Comparison of ENCODE assay signal across 21 cellular contexts in the genomic region with DNA sequence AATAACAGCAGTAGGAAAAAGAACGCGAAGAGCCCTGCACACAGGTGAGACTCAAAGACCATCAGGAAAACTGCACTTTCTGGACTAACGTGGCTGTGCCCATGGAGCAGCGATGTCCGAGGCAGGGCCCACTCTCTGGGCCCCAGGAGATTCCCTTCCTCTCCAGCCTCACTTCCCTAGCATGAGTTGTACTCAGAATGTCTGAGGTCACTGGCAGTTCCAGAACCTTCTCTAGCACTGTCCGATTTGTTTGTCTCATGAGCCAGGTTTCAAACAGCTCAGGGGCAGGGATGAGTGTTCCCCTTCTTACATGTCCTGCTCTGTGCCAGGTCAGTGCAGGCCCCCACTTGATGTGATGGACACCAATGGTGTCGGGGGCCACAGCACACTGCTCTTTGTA.
DNase-seq lines count a peak whose midpoint lies in the region; ATAC-seq and TF ChIP-seq lines count a peak whose summit lies in the region.
"Had no signal": no experiment of that assay in that cellular context is flagged by ENCODE, and none has a peak within 500 bp of the region (broad histone marks: within the 10 kb centered on the region; RNA-seq: fewer than 3 reads in every experiment).

No MANE protein-coding gene starts in this region.

- intact Hi-C loops in Right ventricle myocardium inferior (cut with DNase I) = no loop called here
- intact Hi-C loops in stomach (cut with DNase I; ENCODE audit: low total_unique reads) = no loop called here

- no peaks in the 10 kb centered on the region for H3K9me3 Mint-ChIP-seq in activated T-cell treated with anti-CD3 and anti-CD28 coated beads, Interleukin-2, amount 50 U/mL, for 4 hours

- no peaks in the 10 kb centered on the region for H3K27me3 ChIP-seq in right atrium auricular region
- H3K27me3 ChIP-seq in stomach = no peaks in the 10 kb centered on the region
- H3K27me3 ChIP-seq: BE2C had no signal

- 88 to 98% (median 94%) methylated on average over 7 of the region's 7 CpGs for WGBS in stomach, 5 donors

- no peak for TF ChIP-seq EP300 in stomach (IDR thresholded peaks at IDR 0.05)

- H3K36me3 Mint-ChIP-seq in activated T-cell treated with anti-CD3 and anti-CD28 coated beads, Interleukin-2, amount 50 U/mL, for 4 hours (ENCODE audit: insufficient read depth) = no peaks in the 10 kb centered on the region
- H3K36me3 Mint-ChIP-seq: CD4-positive, CD25-positive, alpha-beta regulatory T cell; CD8-positive, alpha-beta memory T cell had no signal

- H3K4me1 ChIP-seq in right atrium auricular region (no peaks in the 10 kb centered on the region), stomach (no peaks in the 10 kb centered on the region)
- H3K4me1 ChIP-seq: BE2C had no signal

- TF ChIP-seq CTCF in right atrium auricular region (IDR thresholded peaks at IDR 0.05) = no peak
- no peak for TF ChIP-seq CTCF in stomach (IDR thresholded peaks at IDR 0.05)

- no peaks in the 10 kb centered on the region for H3K36me3 ChIP-seq in right atrium auricular region
- H3K36me3 ChIP-seq in stomach = peaks cover 0 to 6% (median 2%) of the 10 kb centered on the region in 4 donors
- H3K36me3 ChIP-seq: BE2C had no signal

- H3K27me3 Mint-ChIP-seq in activated T-cell treated with anti-CD3 and anti-CD28 coated beads, Interleukin-2, amount 50 U/mL, for 4 hours (ENCODE audit: low read depth) = peaks cover 13% of the 10 kb centered on the region
- H3K27me3 Mint-ChIP-seq: CD4-positive, CD25-positive, alpha-beta regulatory T cell had no signal

- no peak for ATAC-seq in Right ventricle myocardium inferior
- no peak for ATAC-seq in GM21619 (IDR thresholded peaks at IDR 0.05; ENCODE audit: unreplicated experiment)
- no peak for ATAC-seq in activated T-cell treated with anti-CD3 and anti-CD28 coated beads, Interleukin-2, amount 50 U/mL, for 4 hours
- ATAC-seq: GM12878 had no signal

- DNase-seq in right atrium auricular region (ENCODE audit: low spot score) (peak; percentile 36), Right ventricle myocardium inferior (ENCODE audit: missing footprints) (no peak), mesenteric fat pad (ENCODE audit: low spot score) (peak; percentile 59), stomach (peak; percentile 7), HuH-7.5 (ENCODE audit: low spot score) (no peak)
- no peak for DNase-seq in activated T-cell treated with anti-CD3 and anti-CD28 coated beads, Interleukin-2, amount 50 U/mL, for 4 hours
- DNase-seq: ACHN; BE2C; C1 segment of cervical spinal cord; CD4-positive, CD25-positive, alpha-beta regulatory T cell; CD8-positive, alpha-beta memory T cell; COR-L47; DMS 273 treated with DMSO at 0.1 percent for 48 hours; DMS53; DND-41; EL; GM23248; HCEC 1CT had no signal

- H3K4me3 ChIP-seq in right atrium auricular region (no peak overlapping the region), stomach (no peak overlapping the region)
- H3K4me3 ChIP-seq: GM12878, GM23248 had no signal

- no peak for TF ChIP-seq POLR2A in stomach (IDR thresholded peaks at IDR 0.05)

- H3K27ac ChIP-seq in right atrium auricular region = no peak overlapping the region
- no peak overlapping the region for H3K27ac ChIP-seq in stomach
- H3K27ac ChIP-seq: GM23248, HL-60 had no signal

- no peaks in the 10 kb centered on the region for H3K9me3 ChIP-seq in right atrium auricular region
- H3K9me3 ChIP-seq in stomach = peaks cover 0 to 7% (median 4%) of the 10 kb centered on the region in 4 donors
- H3K9me3 ChIP-seq: BE2C had no signal

- H3K4me3 Mint-ChIP-seq in activated T-cell treated with anti-CD3 and anti-CD28 coated beads, Interleukin-2, amount 50 U/mL, for 4 hours = no peak overlapping the region
- H3K4me3 Mint-ChIP-seq: CD4-positive, CD25-positive, alpha-beta regulatory T cell; CD8-positive, alpha-beta memory T cell had no signal

- H3K4me1 Mint-ChIP-seq in activated T-cell treated with anti-CD3 and anti-CD28 coated beads, Interleukin-2, amount 50 U/mL, for 4 hours (ENCODE audit: low read depth) = no peaks in the 10 kb centered on the region
- H3K4me1 Mint-ChIP-seq: CD8-positive, alpha-beta memory T cell had no signal

Comparison
In these comparisons a context has a peak if more than half of its experiments do, and no peak if none do; other contexts are left out.
1. DNase-seq: peak in right atrium auricular region (single experiment), mesenteric fat pad (single experiment) and stomach (single experiment); none in Right ventricle myocardium inferior (single experiment), HuH-7.5 (single experiment) and activated T-cell treated with anti-CD3 and anti-CD28 coated beads, Interleukin-2, amount 50 U/mL, for 4 hours (single experiment).